Comparison of ENCODE assay signal across 1 cellular context in genomic region chr7:104931181-104931781, GRCh38.
TF ChIP-seq lines count a peak whose summit lies in the region.

No MANE protein-coding gene starts in this region.

TF ChIP-seq in GM23338, 12 proteins besides CTCF, POLR2A, EP300 and RAD21 (continued from another document):
- TF ChIP-seq ZNF462 (CRISPR knock-in tag; IDR thresholded peaks at IDR 0.05): no peak
